In the genomic region with DNA sequence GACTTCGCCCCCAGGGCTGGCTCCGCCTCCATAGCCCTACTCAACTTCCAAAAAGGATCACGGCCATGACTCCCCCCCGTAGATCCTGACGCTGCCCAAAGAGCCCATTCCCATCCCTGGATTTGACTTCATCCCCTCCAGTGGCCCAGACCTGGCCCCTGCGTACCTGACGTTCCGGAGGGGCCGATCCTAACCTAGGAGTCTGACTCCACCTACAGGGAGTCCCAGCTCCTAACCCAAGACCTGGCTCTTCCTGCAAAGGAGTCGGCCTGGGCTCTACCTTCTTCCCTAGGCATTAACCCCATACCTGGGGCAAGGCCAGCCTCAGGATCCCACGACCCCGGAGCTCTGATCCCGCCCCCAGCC, we compare ENCODE assay signal across 10 cellular contexts. TPM values are rescaled to one million over a fixed set of nuclear protein-coding genes. Genes with fewer than 3 reads are reported as not detected.
DNase-seq lines count a peak whose midpoint lies in the region; ATAC-seq and TF ChIP-seq lines count a peak whose summit lies in the region.
"Had no signal": no experiment of that assay in that cellular context is flagged by ENCODE, and none has a peak within 500 bp of the region (broad histone marks: within the 10 kb centered on the region; RNA-seq: fewer than 3 reads in every experiment).

No MANE protein-coding gene starts in this region.

- no peak for TF ChIP-seq EP300 in tibial nerve (IDR thresholded peaks at IDR 0.05)

- TF ChIP-seq RAD21 in liver (IDR thresholded peaks at IDR 0.05): no peak

- H3K27ac ChIP-seq in liver (ENCODE audit: low read depth in 1 of 2, low read length in 2 of 2): no peak overlapping the region
- H3K27ac ChIP-seq in tibial nerve: no peak overlapping the region
- H3K27ac ChIP-seq: C4-2B had no signal

- TF ChIP-seq POLR2A in tibial nerve (IDR thresholded peaks at IDR 0.05): no peak

- DNase-seq in activated T-cell treated with anti-CD3 and anti-CD28 coated beads, Interleukin-2, amount 50 U/mL, for 4 hours: peak; percentile 15
- DNase-seq in activated T-cell treated with anti-CD3 and anti-CD28 coated beads, Interleukin-2, amount 50 U/mL, for 1 hour: no peak
- no peak for DNase-seq in activated naive CD4-positive, alpha-beta T cell treated with anti-CD3 and anti-CD28 coated beads, Interleukin-2, amount 50 U/mL, for 72 hours (ENCODE audit: low spot score in 2 of 2)
- DNase-seq in tibial nerve (ENCODE audit: low spot score in 2 of 2): no peak
- DNase-seq in NCI-H2029 treated with DMSO at 0.1 percent for 48 hours (lab: John Stamatoyannopoulos, UW): no peak
- DNase-seq in NCI-H1048 (lab: John Stamatoyannopoulos, UW): no peak

- TF ChIP-seq CTCF in liver (IDR thresholded peaks at IDR 0.05; ENCODE audit: low read depth, low read length, missing input control): no peak
- no peak for TF ChIP-seq CTCF in tibial nerve (IDR thresholded peaks at IDR 0.05)

- H3K9ac ChIP-seq in liver (ENCODE audit: low read depth in 1 of 2, low read length in 2 of 2): no peak overlapping the region

- no peaks in the 10 kb centered on the region for H3K27me3 ChIP-seq in liver (ENCODE audit: control insufficient read depth in 4 of 4, insufficient read depth in 4 of 4, low read length in 3 of 4)
- H3K27me3 ChIP-seq in tibial nerve: peaks cover 0 to 15% of the 10 kb centered on the region in 2 donors

- no peaks in the 10 kb centered on the region for H3K9me3 ChIP-seq in liver (ENCODE audit: control insufficient read depth in 4 of 4, low read length in 3 of 4)
- H3K9me3 ChIP-seq in tibial nerve: peaks cover 0 to under 1% (median 0%) of the 10 kb centered on the region in 4 donors

- peak in 1 of 2 donors; percentile 12 for ATAC-seq in activated T-cell treated with anti-CD3 and anti-CD28 coated beads, Interleukin-2, amount 50 U/mL, for 4 hours
- ATAC-seq in activated naive CD4-positive, alpha-beta T cell treated with anti-CD3 and anti-CD28 coated beads, Interleukin-2, amount 50 U/mL, for 72 hours: peak; percentile 20 to 30
- ATAC-seq in GM19455 (IDR thresholded peaks at IDR 0.05; ENCODE audit: unreplicated experiment): no peak

- WGBS in liver: 23% methylated on average over 13 of the region's 13 CpGs
- 10 to 11% methylated on average over 13 of the region's 13 CpGs for WGBS in tibial nerve, 2 donors

- peak overlapping the region; percentile 73 to 87 for H3K27ac Mint-ChIP-seq in activated naive CD4-positive, alpha-beta T cell treated with anti-CD3 and anti-CD28 coated beads, Interleukin-2, amount 50 U/mL, for 72 hours

- H3K9me3 Mint-ChIP-seq in activated T-cell treated with anti-CD3 and anti-CD28 coated beads, Interleukin-2, amount 50 U/mL, for 4 hours: no peaks in the 10 kb centered on the region
- no peaks in the 10 kb centered on the region for H3K9me3 Mint-ChIP-seq in activated naive CD4-positive, alpha-beta T cell treated with anti-CD3 and anti-CD28 coated beads, Interleukin-2, amount 50 U/mL, for 72 hours

- H3K36me3 Mint-ChIP-seq in activated T-cell treated with anti-CD3 and anti-CD28 coated beads, Interleukin-2, amount 50 U/mL, for 4 hours (ENCODE audit: insufficient read depth): no peaks in the 10 kb centered on the region
- H3K36me3 Mint-ChIP-seq in activated naive CD4-positive, alpha-beta T cell treated with anti-CD3 and anti-CD28 coated beads, Interleukin-2, amount 50 U/mL, for 72 hours: peaks cover 0 to 12% of the 10 kb centered on the region in 2 donors

- H3K36me3 ChIP-seq in liver (ENCODE audit: control insufficient read depth in 4 of 4, insufficient read depth in 3 of 4, low read depth in 1 of 4, low read length in 3 of 4) (peaks cover 0 to 3% (median 1%) of the 10 kb centered on the region in 4 donors), tibial nerve (no peaks in the 10 kb centered on the region)

- H3K4me3 ChIP-seq in liver (ENCODE audit: low read depth in 1 of 3, low read length in 3 of 3) (peak overlapping the region; percentile 38 to 47 (median 42)), tibial nerve (peak overlapping the region; percentile 20 to 36 (median 22))

- H3K4me1 Mint-ChIP-seq in activated T-cell treated with anti-CD3 and anti-CD28 coated beads, Interleukin-2, amount 50 U/mL, for 4 hours (ENCODE audit: low read depth): peaks cover 25% of the 10 kb centered on the region

- H3K27me3 Mint-ChIP-seq in activated T-cell treated with anti-CD3 and anti-CD28 coated beads, Interleukin-2, amount 50 U/mL, for 4 hours (ENCODE audit: low read depth): peaks cover 3% of the 10 kb centered on the region

- H3K4me1 ChIP-seq in liver (ENCODE audit: control insufficient read depth in 4 of 4, insufficient read depth in 4 of 4, low read length in 3 of 4): peaks cover 3 to 14% (median 8%) of the 10 kb centered on the region in 4 donors
- H3K4me1 ChIP-seq in tibial nerve: peaks cover 0 to 26% (median 9%) of the 10 kb centered on the region in 4 donors

- peak overlapping the region; percentile 62 for H3K4me3 Mint-ChIP-seq in activated T-cell treated with anti-CD3 and anti-CD28 coated beads, Interleukin-2, amount 50 U/mL, for 4 hours

TF ChIP-seq in liver, 16 proteins besides CTCF, POLR2A, EP300 and RAD21:
- no peak for TF ChIP-seq EGR1 (IDR thresholded peaks at IDR 0.05; ENCODE audit: low read depth in 2 of 2)
- TF ChIP-seq TAF1 (conservative IDR thresholded peaks at IDR 0.05): no peak
- no peak for TF ChIP-seq MAX (IDR thresholded peaks at IDR 0.05)
- no peak for TF ChIP-seq YY1 (IDR thresholded peaks at IDR 0.05)
- TF ChIP-seq FOXA2 (IDR thresholded peaks at IDR 0.05): no peak
- TF ChIP-seq SP1 (IDR thresholded peaks at IDR 0.05): no peak
- TF ChIP-seq GABPA (IDR thresholded peaks at IDR 0.05 in 1 of 2, conservative IDR thresholded peaks at IDR 0.05 in 1 of 2): no peak

RNA-seq across cellular contexts. Expression of gene STAP2, which starts 10.8 kb away (rescaled TPM):
- total RNA-seq in activated T-cell treated with anti-CD3 and anti-CD28 coated beads, Interleukin-2, amount 50 U/mL, for 4 hours: 10 to 100 TPM; 11.1 to 13.2 (median 12.8) TPM
- total RNA-seq in activated naive CD4-positive, alpha-beta T cell treated with anti-CD3 and anti-CD28 coated beads, Interleukin-2, amount 50 U/mL, for 72 hours: 10 to 100 TPM; 17.4 to 22.3 TPM
- 10 to 100 TPM in 1 of 2 donors, 1 to 10 TPM in 1; 8.6 to 26.4 TPM for total RNA-seq in liver
- 10 to 100 TPM; 23.6 to 24.5 TPM for polyA plus RNA-seq in liver
- 1 to 10 TPM in 3 of 4 donors, not detected in 1; 3.1 to 6.0 (median 4.8) TPM for total RNA-seq in tibial nerve

RNA-seq across cellular contexts. Expression of gene MPND, which starts 15.5 kb away (rescaled TPM):
- total RNA-seq in activated T-cell treated with anti-CD3 and anti-CD28 coated beads, Interleukin-2, amount 50 U/mL, for 4 hours: 10 to 100 TPM; 16.0 to 18.6 (median 18.1) TPM
- 10 to 100 TPM; 18.4 to 22.0 TPM for total RNA-seq in activated naive CD4-positive, alpha-beta T cell treated with anti-CD3 and anti-CD28 coated beads, Interleukin-2, amount 50 U/mL, for 72 hours
- total RNA-seq in liver (1 to 10 TPM; 4.7 to 9.9 TPM), tibial nerve (10 to 100 TPM in 1 of 4 donors, 1 to 10 TPM in 3; 2.2 to 13.2 (median 6.6) TPM)
- polyA plus RNA-seq in liver: 1 to 10 TPM; 9.0 to 9.4 TPM

RNA-seq across cellular contexts. Expression of gene FSD1, which starts 23.5 kb away (rescaled TPM):
- 10 to 100 TPM in 1 of 3 donors, 1 to 10 TPM in 2; 5.9 to 10.4 (median 9.1) TPM for total RNA-seq in activated T-cell treated with anti-CD3 and anti-CD28 coated beads, Interleukin-2, amount 50 U/mL, for 4 hours
- total RNA-seq in activated naive CD4-positive, alpha-beta T cell treated with anti-CD3 and anti-CD28 coated beads, Interleukin-2, amount 50 U/mL, for 72 hours: 10 to 100 TPM; 15.3 to 38.0 TPM
- total RNA-seq in liver: under 1 TPM in 1 of 2 donors, not detected in 1; 0.92 TPM
- under 1 TPM; 0.05 to 0.19 TPM for polyA plus RNA-seq in liver
- total RNA-seq in tibial nerve: under 1 TPM in 1 of 4 donors, not detected in 3; 0.87 TPM

RNA-seq across cellular contexts. Expression of gene TMIGD2, which starts 25.7 kb away (rescaled TPM):
- total RNA-seq in activated T-cell treated with anti-CD3 and anti-CD28 coated beads, Interleukin-2, amount 50 U/mL, for 4 hours: 1 to 10 TPM; 1.9 to 2.7 (median 2.1) TPM
- 10 to 100 TPM; 10.7 to 45.2 TPM for total RNA-seq in activated naive CD4-positive, alpha-beta T cell treated with anti-CD3 and anti-CD28 coated beads, Interleukin-2, amount 50 U/mL, for 72 hours
- total RNA-seq in liver (under 1 TPM; 0.47 to 0.50 TPM), tibial nerve (1 to 10 TPM in 2 of 4 donors, under 1 TPM in 1, not detected in 1; 0.60 to 7.9 (median 1.2) TPM)
- under 1 TPM; 0.16 to 0.94 TPM for polyA plus RNA-seq in liver
- total RNA-seq: lower leg skin had no signal

RNA-seq across cellular contexts. Expression of gene SHD, which starts 48.8 kb away (rescaled TPM):
- not detected for total RNA-seq in activated T-cell treated with anti-CD3 and anti-CD28 coated beads, Interleukin-2, amount 50 U/mL, for 4 hours
- total RNA-seq in activated naive CD4-positive, alpha-beta T cell treated with anti-CD3 and anti-CD28 coated beads, Interleukin-2, amount 50 U/mL, for 72 hours: not detected
- total RNA-seq in liver (1 to 10 TPM in 1 of 2 donors, under 1 TPM in 1; 0.09 to 2.3 TPM), tibial nerve (not detected)
- polyA plus RNA-seq in liver: 10 to 100 TPM in 1 of 2 donors, 1 to 10 TPM in 1; 6.8 to 15.7 TPM
- total RNA-seq: lower leg skin had no signal
